ENCODE assay signal across 8 cellular contexts in the genomic region with DNA sequence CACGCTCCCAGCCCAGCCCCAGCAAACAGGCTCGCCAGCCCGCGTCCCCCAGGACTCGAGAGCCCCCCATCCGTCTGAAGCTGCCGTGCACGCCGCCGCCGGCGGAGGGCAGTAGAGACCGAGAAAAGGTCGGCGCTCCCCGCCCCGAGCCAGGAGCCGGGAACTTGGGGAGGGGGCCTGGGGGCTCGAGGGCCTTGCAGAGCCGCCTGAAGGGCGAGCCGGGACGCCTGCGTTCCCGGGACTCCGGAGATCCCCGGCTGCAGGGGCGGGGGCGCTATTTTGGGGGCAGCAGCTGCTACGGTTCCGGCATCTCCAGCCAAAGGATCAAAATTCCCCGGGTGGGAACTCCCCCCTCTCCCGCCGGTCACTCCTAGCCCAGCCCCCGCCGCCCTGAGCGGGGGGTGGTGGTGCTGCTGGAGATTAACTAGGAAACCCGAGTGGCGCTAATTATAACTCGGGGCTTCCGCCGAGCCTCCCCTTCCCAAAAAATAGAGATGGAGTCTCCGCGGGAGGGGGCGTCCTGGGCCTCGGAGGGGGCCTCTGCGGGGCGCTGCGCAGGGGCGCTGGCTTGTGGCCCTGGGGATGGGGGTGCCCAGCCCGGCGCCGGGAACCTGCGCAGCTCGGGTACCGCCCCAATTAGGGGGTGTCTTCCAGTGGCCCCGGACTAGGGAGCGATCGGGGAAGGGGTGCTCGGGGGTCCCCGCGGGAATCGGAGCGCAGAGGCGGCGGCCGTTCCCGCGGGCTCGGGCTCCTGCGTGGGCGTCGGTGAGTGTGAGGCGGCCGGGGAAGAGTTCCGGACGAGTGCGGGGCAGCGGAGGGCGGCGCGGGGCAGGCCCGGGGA. TPM values are rescaled to one million over a fixed set of nuclear protein-coding genes. Genes with fewer than 3 reads are reported as not detected.
DNase-seq lines count a peak whose midpoint lies in the region; ATAC-seq and TF ChIP-seq lines count a peak whose summit lies in the region.

No MANE protein-coding gene starts in this region.

- DNase-seq in DMS153 (lab: John Stamatoyannopoulos, UW) (peak; percentile 3), DMS153 treated with DMSO at 0.1 percent for 48 hours (lab: John Stamatoyannopoulos, UW; ENCODE audit: unreplicated experiment) (no peak), hepatic stellate cell (ENCODE audit: low spot score) (peak; percentile 43), sigmoid colon (peak; percentile 76), NCI-H1092 (lab: John Stamatoyannopoulos, UW) (no peak)
- DNase-seq in activated naive CD8-positive, alpha-beta T cell treated with anti-CD3 and anti-CD28 coated beads, Interleukin-2, amount 50 U/mL, for 16 hours (ENCODE audit: low read depth, low spot score), result peak; percentile 46

- H3K9me2 ChIP-seq in OCI-LY1 (ENCODE audit: low read depth, low read length), result no peaks in the 10 kb centered on the region

- H3F3A ChIP-seq in OCI-LY1 (ENCODE audit: insufficient read depth, low read length), result no peaks in the 10 kb centered on the region

- H4K20me1 ChIP-seq in OCI-LY1 (ENCODE audit: insufficient read depth, low read length), result no peaks in the 10 kb centered on the region

- H3K27me3 ChIP-seq in OCI-LY1 (ENCODE audit: insufficient read depth, low read length) (0 out of 2 replicates have a peak, but pooled peaks cover 4% of the 10 kb centered on the region), sigmoid colon (peaks cover 27 to 59% (median 42%) of the 10 kb centered on the region in 3 donors)

- H2AFZ ChIP-seq in OCI-LY1 (ENCODE audit: low read length), result no peak overlapping the region

- TF ChIP-seq EP300 in sigmoid colon (IDR thresholded peaks at IDR 0.05), result no peak

- TF ChIP-seq POLR2A in sigmoid colon (IDR thresholded peaks at IDR 0.05), result no peak

- TF ChIP-seq CTCF in OCI-LY1 (IDR thresholded peaks at IDR 0.05; ENCODE audit: low read length) (peak; percentile 93), sigmoid colon (IDR thresholded peaks at IDR 0.05) (peak; percentile 54 to 78 (median 72))

- no peak overlapping the region for H3K4me3 ChIP-seq in OCI-LY1 (ENCODE audit: low read depth, low read length, poor library complexity, severe bottlenecking)
- peak overlapping the region; percentile 18 to 50 (median 38) for H3K4me3 ChIP-seq in sigmoid colon

- H3K4me1 ChIP-seq in OCI-LY1 (ENCODE audit: insufficient read depth, low read length, severe bottlenecking) (peaks cover 21% of the 10 kb centered on the region), sigmoid colon (peaks cover 0 to 43% (median 42%) of the 10 kb centered on the region in 4 donors)

- no peaks in the 10 kb centered on the region for H3K36me3 ChIP-seq in OCI-LY1 (ENCODE audit: insufficient read depth, low read length)
- H3K36me3 ChIP-seq in sigmoid colon, result no peaks in the 10 kb centered on the region

- H3K9ac ChIP-seq in OCI-LY1 (ENCODE audit: low read length), result no peak overlapping the region

- no peaks in the 10 kb centered on the region for H3K9me3 ChIP-seq in OCI-LY1 (ENCODE audit: low read length)
- no peaks in the 10 kb centered on the region for H3K9me3 ChIP-seq in sigmoid colon

- intact Hi-C loops in sigmoid colon (cut with DNase I), result loop anchor here (5.0 to 10.0 kb wide), 2 partner anchors 182 to 270 kb away; partner anchors contain the start of gene VGF

- H3K4me2 ChIP-seq in OCI-LY1 (ENCODE audit: low read length), result no peak overlapping the region; the same call in 1 of the 2 replicates

- 1% methylated on average over 83 of the region's 83 CpGs for WGBS in sigmoid colon, 2 donors

- no peak for ATAC-seq in HG03571 (IDR thresholded peaks at IDR 0.05; ENCODE audit: unreplicated experiment)

- no peaks in the 10 kb centered on the region for H3K79me2 ChIP-seq in OCI-LY1 (ENCODE audit: insufficient read depth, low read length)

- no peak overlapping the region for H3K27ac ChIP-seq in OCI-LY1 (ENCODE audit: low read depth, low read length, poor library complexity, severe bottlenecking)
- H3K27ac ChIP-seq in sigmoid colon, result peak overlapping the region in 1 of 4 donors; percentile 1

RNA-seq across cellular contexts. Expression of gene ACHE, which starts 0.6 kb away (rescaled TPM):
- 1 to 10 TPM; 3.0 to 8.9 (median 6.5) TPM for total RNA-seq in sigmoid colon
- polyA plus RNA-seq in sigmoid colon, result 10 to 100 TPM in 1 of 3 donors, 1 to 10 TPM in 2; 3.6 to 20.6 (median 5.5) TPM

RNA-seq across cellular contexts. Expression of gene UFSP1, which starts 5.6 kb away (rescaled TPM):
- total RNA-seq in sigmoid colon, result 1 to 10 TPM; 2.4 to 7.1 (median 3.1) TPM
- 1 to 10 TPM; 1.8 to 5.3 (median 1.8) TPM for polyA plus RNA-seq in sigmoid colon

RNA-seq across cellular contexts. Expression of gene SRRT, which starts 20.2 kb away (rescaled TPM):
- total RNA-seq in sigmoid colon, result 10 to 100 TPM; 42.1 to 64.3 (median 51.4) TPM
- polyA plus RNA-seq in sigmoid colon, result 100 to 1,000 TPM in 1 of 3 donors, 10 to 100 TPM in 2; 31.8 to 106 (median 38.6) TPM

RNA-seq across cellular contexts. Expression of gene TRIP6, which starts 27.9 kb away (rescaled TPM):
- 10 to 100 TPM; 37.8 to 79.7 (median 51.1) TPM for total RNA-seq in sigmoid colon
- polyA plus RNA-seq in sigmoid colon, result 10 to 100 TPM; 12.0 to 45.9 (median 18.0) TPM

RNA-seq across cellular contexts. Expression of gene SLC12A9, which starts 42.6 kb away (rescaled TPM):
- 10 to 100 TPM; 10.4 to 17.9 (median 14.8) TPM for total RNA-seq in sigmoid colon
- polyA plus RNA-seq in sigmoid colon, result 10 to 100 TPM in 1 of 3 donors, 1 to 10 TPM in 2; 2.5 to 34.2 (median 4.2) TPM

Comparison
In these comparisons a context has a peak if more than half of its experiments do, and no peak if none do; other contexts are left out.
1. DNase-seq: peak in DMS153 (single experiment), activated naive CD8-positive, alpha-beta T cell treated with anti-CD3 and anti-CD28 coated beads, Interleukin-2, amount 50 U/mL, for 16 hours (single experiment), hepatic stellate cell (single experiment) and sigmoid colon (single experiment); none in DMS153 treated with DMSO at 0.1 percent for 48 hours (single experiment) and NCI-H1092 (single experiment).